Comparison of ENCODE assay signal across 9 cellular contexts in the genomic region with DNA sequence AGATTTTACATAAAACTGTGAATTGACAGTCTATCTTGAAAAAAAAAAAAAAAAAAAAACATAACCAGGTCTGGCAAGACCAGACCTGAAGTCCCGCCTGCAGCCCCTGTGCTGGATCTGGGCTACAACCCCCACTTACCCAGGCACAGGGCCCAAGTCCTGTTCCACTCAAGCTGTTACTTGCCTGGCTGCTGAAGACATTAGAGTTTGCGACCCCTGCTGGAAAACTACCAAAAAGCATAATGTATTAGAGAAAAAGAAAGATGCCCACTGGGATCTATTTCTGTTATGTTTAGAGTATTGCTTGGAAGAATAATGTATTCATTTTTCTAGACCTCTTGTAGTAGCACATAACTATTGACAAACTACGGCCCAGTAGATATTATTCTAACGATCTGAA. TPM values are rescaled to one million over a fixed set of nuclear protein-coding genes. Genes with fewer than 3 reads are reported as not detected.
DNase-seq lines count a peak whose midpoint lies in the region; ATAC-seq, FAIRE-seq and TF ChIP-seq lines count a peak whose summit lies in the region.
"Had no signal": no experiment of that assay in that cellular context is flagged by ENCODE, and none has a peak within 500 bp of the region (broad histone marks: within the 10 kb centered on the region; RNA-seq: fewer than 3 reads in every experiment).

No MANE protein-coding gene starts in this region.

- CTCF ChIA-PET in CD4-positive, alpha-beta T cell (lab: Charles Lee): interaction anchor here (0.7 to 1.2 kb wide), 2 partner anchors 9 to 11 kb away, joined by 4 read pairs; no protein-coding TSS in a partner anchor

- FAIRE-seq in GM18507 (lab: Jason Lieb, UNC): peak; percentile 78
- FAIRE-seq in bronchial epithelial cell (lab: Jason Lieb, UNC): no peak

- no peak for TF ChIP-seq POLR2A in vagina (IDR thresholded peaks at IDR 0.05)

- H3K27ac Mint-ChIP-seq in CD4-positive, alpha-beta T cell: no peak overlapping the region
- no peak overlapping the region for H3K27ac Mint-ChIP-seq in nephron

- peaks cover 22% of the 10 kb centered on the region for H3K4me1 ChIP-seq in vagina

- intact Hi-C loops in CD4-positive, alpha-beta T cell (cut with DNase I, micrococcal nuclease): loop anchor here (1.0 to 10.0 kb wide), 7 partner anchors 61 to 1662 kb away; no protein-coding TSS in a partner anchor
- intact Hi-C loops in vagina (cut with DNase I): no loop called here

- POLR2A ChIA-PET in CD4-positive, alpha-beta T cell (lab: Charles Lee): no interaction called here

- H3K4me1 Mint-ChIP-seq in CD4-positive, alpha-beta T cell (ENCODE audit: low read depth): peaks cover 13% of the 10 kb centered on the region
- peaks cover 43% of the 10 kb centered on the region for H3K4me1 Mint-ChIP-seq in nephron

- peaks cover 23% of the 10 kb centered on the region for H3K27me3 ChIP-seq in CD4-positive, alpha-beta T cell (ENCODE audit: control insufficient read depth, insufficient read depth, low read length)
- H3K27me3 ChIP-seq in bronchial epithelial cell (ENCODE audit: control insufficient read depth, insufficient read depth, low read length) (no peaks in the 10 kb centered on the region), vagina (no peaks in the 10 kb centered on the region)
- H3K27me3 ChIP-seq: adrenal gland had no signal

- H3K4me3 Mint-ChIP-seq in CD4-positive, alpha-beta T cell: no peak overlapping the region
- H3K4me3 Mint-ChIP-seq in nephron: peak overlapping the region in 1 of 3 experiments; percentile 66

- TF ChIP-seq CTCF in CD4-positive, alpha-beta T cell (IDR thresholded peaks at IDR 0.05): peak; percentile 42
- TF ChIP-seq CTCF in bronchial epithelial cell (IDR thresholded peaks at IDR 0.05; ENCODE audit: insufficient read depth, low read length, severe bottlenecking): peak; percentile 43
- TF ChIP-seq CTCF in nephron (IDR thresholded peaks at IDR 0.05; ENCODE audit: unreplicated experiment in 3 of 3): peak; percentile 39 to 61 (median 48)
- TF ChIP-seq CTCF in vagina (IDR thresholded peaks at IDR 0.05): no peak

- H3K36me3 ChIP-seq in bronchial epithelial cell (ENCODE audit: control insufficient read depth, insufficient read depth, low read length) (no peaks in the 10 kb centered on the region), vagina (no peaks in the 10 kb centered on the region)
- H3K36me3 ChIP-seq: adrenal gland had no signal

- H3K36me3 Mint-ChIP-seq in CD4-positive, alpha-beta T cell (ENCODE audit: low read depth): no peaks in the 10 kb centered on the region
- H3K36me3 Mint-ChIP-seq in nephron (ENCODE audit: low read depth): no peaks in the 10 kb centered on the region

- no peaks in the 10 kb centered on the region for H3K9me3 ChIP-seq in CD4-positive, alpha-beta T cell (ENCODE audit: control insufficient read depth, low read length)
- no peaks in the 10 kb centered on the region for H3K9me3 ChIP-seq in vagina
- H3K9me3 ChIP-seq: adrenal gland had no signal

- H3K4me3 ChIP-seq in bronchial epithelial cell (ENCODE audit: low read depth, low read length) (no peak overlapping the region), vagina (no peak overlapping the region)
- H3K4me3 ChIP-seq: adrenal gland had no signal

- DNase-seq in CD4-positive, alpha-beta T cell: no peak
- DNase-seq in GM18507 (ENCODE audit: extremely low spot score, insufficient read length, low read depth) (no peak), NCI-H146 treated with DMSO at 0.1 percent for 48 hours (lab: John Stamatoyannopoulos, UW; ENCODE audit: unreplicated experiment) (peak; percentile 6), bronchial epithelial cell (ENCODE audit: low read depth) (peak; percentile 74), vagina (ENCODE audit: extremely low spot score in 2 of 2) (no peak)
- DNase-seq in stimulated activated CD4-positive, alpha-beta T cell treated with anti-CD3 and anti-CD28 coated beads, Interleukin-12 subunit alpha, Interleukin-12 subunit beta, amount 100 ng/mL, for 4 hours: no peak

- H3K27me3 Mint-ChIP-seq in CD4-positive, alpha-beta T cell: peaks cover 28% of the 10 kb centered on the region
- peaks cover 48% of the 10 kb centered on the region for H3K27me3 Mint-ChIP-seq in nephron (ENCODE audit: low read depth)

- no peak overlapping the region for H3K27ac ChIP-seq in CD4-positive, alpha-beta T cell (ENCODE audit: low read depth, low read length)
- H3K27ac ChIP-seq in vagina: no peak overlapping the region
- H3K27ac ChIP-seq: adrenal gland had no signal

- ATAC-seq in CD4-positive, alpha-beta T cell (ENCODE audit: poor library complexity): no peak
- no peak for ATAC-seq in HG03139 (IDR thresholded peaks at IDR 0.05; ENCODE audit: unreplicated experiment)

- no peaks in the 10 kb centered on the region for H3K9me3 Mint-ChIP-seq in CD4-positive, alpha-beta T cell
- H3K9me3 Mint-ChIP-seq in nephron: no peaks in the 10 kb centered on the region

RNA-seq across cellular contexts. Expression of gene HS3ST1, which starts 4.7 kb away (rescaled TPM):
- total RNA-seq in CD4-positive, alpha-beta T cell: not detected
- total RNA-seq in bronchial epithelial cell (1.8 and 2.4 TPM in 2 replicates), vagina (8.1 TPM)

Comparison
In these comparisons a context has a peak if more than half of its experiments do, and no peak if none do; other contexts are left out.
1. DNase-seq: peak in NCI-H146 treated with DMSO at 0.1 percent for 48 hours (single experiment) and bronchial epithelial cell (single experiment); none in CD4-positive, alpha-beta T cell (0 of 10), GM18507 (single experiment), vagina (0 of 2) and stimulated activated CD4-positive, alpha-beta T cell treated with anti-CD3 and anti-CD28 coated beads, Interleukin-12 subunit alpha, Interleukin-12 subunit beta, amount 100 ng/mL, for 4 hours (single experiment).
2. CTCF ChIP-seq: peak in CD4-positive, alpha-beta T cell (single experiment), bronchial epithelial cell (single experiment) and nephron (3 of 3); none in vagina (0 of 3).